In the genomic region with DNA sequence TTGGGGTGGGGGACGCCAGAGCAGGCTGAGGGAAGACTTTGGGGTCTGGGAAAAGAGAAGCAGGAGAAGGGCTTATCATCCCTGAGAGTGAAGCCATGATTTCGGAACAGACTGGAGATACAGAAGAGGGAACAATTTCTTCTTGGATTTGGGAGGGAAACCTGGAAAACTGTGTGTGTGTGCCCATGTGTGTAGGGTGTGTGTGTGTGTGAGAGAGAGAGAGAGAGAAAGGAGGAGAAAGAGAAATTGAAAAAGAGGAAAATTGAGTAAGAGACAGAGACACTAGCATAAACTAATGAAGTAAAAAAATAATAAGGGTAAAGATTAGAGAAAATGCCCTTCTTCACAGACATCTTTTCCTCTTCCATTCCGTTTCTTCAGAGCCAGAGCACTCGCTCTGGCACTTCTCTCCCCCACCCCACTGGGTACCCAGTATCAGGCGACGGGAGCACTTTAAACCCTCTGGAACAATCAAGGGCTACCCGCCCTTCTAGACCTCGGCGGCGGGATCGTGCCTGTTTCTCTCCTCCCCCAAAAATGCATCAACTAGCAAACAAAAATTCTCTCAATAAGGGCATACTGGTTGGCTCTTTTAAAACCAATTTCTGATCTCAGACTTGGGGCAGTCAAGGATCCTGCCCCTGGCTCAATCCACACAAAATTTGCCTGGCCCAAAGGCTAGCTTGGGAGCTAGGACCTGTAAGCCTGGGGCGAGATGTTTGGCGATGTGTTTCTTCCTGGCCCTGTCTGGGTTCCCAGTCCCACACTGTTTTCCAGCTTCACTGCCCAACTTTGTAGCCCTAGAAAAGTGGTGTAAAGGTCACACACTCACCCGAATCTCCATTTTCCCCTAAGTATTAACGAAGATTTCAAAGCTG, we compare ENCODE assay signal across 1 cellular context.
TF ChIP-seq lines count a peak whose summit lies in the region.

No MANE protein-coding gene starts in this region.

TF ChIP-seq in IMR-90, 13 proteins besides CTCF, POLR2A, EP300 and RAD21:
- TF ChIP-seq CEBPB (IDR thresholded peaks at IDR 0.05; ENCODE audit: low read depth, low read length) (no peak), MXI1 (IDR thresholded peaks at IDR 0.05; ENCODE audit: borderline replicate concordance, low read depth, low read length) (no peak)
- TF ChIP-seq, protein P1, sequence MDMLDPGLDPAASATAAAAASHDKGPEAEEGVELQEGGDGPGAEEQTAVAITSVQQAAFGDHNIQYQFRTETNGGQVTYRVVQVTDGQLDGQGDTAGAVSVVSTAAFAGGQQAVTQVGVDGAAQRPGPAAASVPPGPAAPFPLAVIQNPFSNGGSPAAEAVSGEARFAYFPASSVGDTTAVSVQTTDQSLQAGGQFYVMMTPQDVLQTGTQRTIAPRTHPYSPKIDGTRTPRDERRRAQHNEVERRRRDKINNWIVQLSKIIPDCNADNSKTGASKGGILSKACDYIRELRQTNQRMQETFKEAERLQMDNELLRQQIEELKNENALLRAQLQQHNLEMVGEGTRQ (IDR thresholded peaks at IDR 0.05; ENCODE audit: low read depth, low read length) = no peak
